In genomic region chr9:133234577-133235322, GRCh38 we compare ENCODE assay signal across 25 cellular contexts. TPM values are rescaled to one million over a fixed set of nuclear protein-coding genes. Genes with fewer than 3 reads are reported as not detected.
DNase-seq lines count a peak whose midpoint lies in the region; ATAC-seq and TF ChIP-seq lines count a peak whose summit lies in the region.
"Had no signal": no experiment of that assay in that cellular context is flagged by ENCODE, and none has a peak within 500 bp of the region (broad histone marks: within the 10 kb centered on the region; RNA-seq: fewer than 3 reads in every experiment).

No MANE protein-coding gene starts in this region.

- H3K27ac Mint-ChIP-seq in type B pancreatic cell (no peak overlapping the region), Caco-2 (ENCODE audit: unreplicated experiment) (no peak overlapping the region)
- no peak overlapping the region for H3K27ac Mint-ChIP-seq in T-helper 2 cell treated with Interferon-gamma antibody and Interleukin-4, amounts not matched to agents 5 μg/mL and 100 μg/mL, for 36 hours
- H3K27ac Mint-ChIP-seq: CD4-positive, alpha-beta T cell; IgD-negative memory B cell had no signal

- no peaks in the 10 kb centered on the region for H3K27me3 ChIP-seq in right atrium auricular region
- peaks cover 0 to 37% (median 10%) of the 10 kb centered on the region in 3 donors for H3K27me3 ChIP-seq in psoas muscle (ENCODE audit: insufficient read depth in 3 of 3, low read length in 2 of 3)
- H3K27me3 ChIP-seq in Caco-2 (replicated peaks; ENCODE audit: control insufficient read depth, insufficient read depth, low read length), result no peaks in the 10 kb centered on the region
- H3K27me3 ChIP-seq: MG63 had no signal

- H3K36me3 Mint-ChIP-seq in type B pancreatic cell (no peaks in the 10 kb centered on the region), Caco-2 (ENCODE audit: insufficient read depth, unreplicated experiment) (no peaks in the 10 kb centered on the region)
- H3K36me3 Mint-ChIP-seq in T-helper 2 cell treated with Interferon-gamma antibody and Interleukin-4, amounts not matched to agents 5 μg/mL and 100 μg/mL, for 36 hours (ENCODE audit: low read depth), result no peaks in the 10 kb centered on the region

- H3K9me3 ChIP-seq in right atrium auricular region, result no peaks in the 10 kb centered on the region
- H3K9me3 ChIP-seq in psoas muscle, result no peaks in the 10 kb centered on the region
- H3K9me3 ChIP-seq in Caco-2, result no peaks in the 10 kb centered on the region
- H3K9me3 ChIP-seq: MG63 had no signal

- no TSS peak for BruUV-seq in Caco-2 (replicated peaks; lab: Mats Ljungman, UMichigan)

- CTCF ChIA-PET in Caco-2 (lab: Charles Lee), result no interaction called here

- H3K27ac ChIP-seq in right atrium auricular region (peak overlapping the region in 1 of 2 donors; percentile 43), psoas muscle (peak overlapping the region; percentile 36)
- H3K27ac ChIP-seq: A549, GM23248 had no signal

- WGBS in psoas muscle, 3 donors, result 82 to 85% (median 83%) methylated on average over 30 to 31 of the region's 31 CpGs

- intact Hi-C loops in cardiac septum (cut with DNase I) (no loop called here), psoas muscle (cut with DNase I) (no loop called here), Caco-2 (cut with micrococcal nuclease; ENCODE audit: unreplicated experiment) (no loop called here)

- POLR2A ChIA-PET in Caco-2 (lab: Charles Lee), result no interaction called here

- H3K4me3 Mint-ChIP-seq in type B pancreatic cell (no peak overlapping the region), Caco-2 (ENCODE audit: unreplicated experiment) (no peak overlapping the region)
- H3K4me3 Mint-ChIP-seq in T-helper 2 cell treated with Interferon-gamma antibody and Interleukin-4, amounts not matched to agents 5 μg/mL and 100 μg/mL, for 36 hours, result no peak overlapping the region
- H3K4me3 Mint-ChIP-seq: CD4-positive, alpha-beta T cell; IgD-negative memory B cell had no signal

- H3K4me3 ChIP-seq in right atrium auricular region, result no peak overlapping the region
- no peak overlapping the region for H3K4me3 ChIP-seq in psoas muscle
- H3K4me3 ChIP-seq in Caco-2 (ENCODE audit: low read depth, low read length), result no peak overlapping the region
- H3K4me3 ChIP-seq: A549, GM23248, MG63 had no signal

- H3K36me3 ChIP-seq in right atrium auricular region (no peaks in the 10 kb centered on the region), psoas muscle (ENCODE audit: insufficient read depth in 1 of 2, low read depth in 1 of 2) (no peaks in the 10 kb centered on the region), Caco-2 (ENCODE audit: control insufficient read depth, insufficient read depth, low read length) (no peaks in the 10 kb centered on the region)
- H3K36me3 ChIP-seq: MG63 had no signal

- no peaks in the 10 kb centered on the region for H3K9me3 Mint-ChIP-seq in type B pancreatic cell
- H3K9me3 Mint-ChIP-seq in T-helper 2 cell treated with Interferon-gamma antibody and Interleukin-4, amounts not matched to agents 5 μg/mL and 100 μg/mL, for 36 hours, result no peaks in the 10 kb centered on the region
- H3K9me3 Mint-ChIP-seq in Caco-2 (ENCODE audit: unreplicated experiment), result peaks cover 7% of the 10 kb centered on the region
- H3K9me3 Mint-ChIP-seq: CD4-positive, alpha-beta T cell had no signal

- TF ChIP-seq CTCF in right atrium auricular region (IDR thresholded peaks at IDR 0.05), result no peak
- no peak for TF ChIP-seq CTCF in psoas muscle (IDR thresholded peaks at IDR 0.05)
- no peak for TF ChIP-seq CTCF in type B pancreatic cell (conservative IDR thresholded peaks at IDR 0.05)
- no peak for TF ChIP-seq CTCF in Caco-2 (IDR thresholded peaks at IDR 0.05; ENCODE audit: insufficient read depth in 1 of 2, low read depth in 1 of 2, low read length in 1 of 2, severe bottlenecking in 1 of 2, unreplicated experiment in 1 of 2)

- peaks cover 17% of the 10 kb centered on the region for H3K4me1 Mint-ChIP-seq in type B pancreatic cell (ENCODE audit: unreplicated experiment)
- H3K4me1 Mint-ChIP-seq in T-helper 2 cell treated with Interferon-gamma antibody and Interleukin-4, amounts not matched to agents 5 μg/mL and 100 μg/mL, for 36 hours (ENCODE audit: low read depth), result peaks cover 12% of the 10 kb centered on the region
- H3K4me1 Mint-ChIP-seq in Caco-2 (ENCODE audit: low read depth, unreplicated experiment), result no peaks in the 10 kb centered on the region

- H3K4me1 ChIP-seq in right atrium auricular region (peaks cover 0 to 30% of the 10 kb centered on the region in 2 donors), psoas muscle (no peaks in the 10 kb centered on the region), Caco-2 (peaks cover 9% of the 10 kb centered on the region)

- no peak for ATAC-seq in psoas muscle
- ATAC-seq: A549 had no signal

- DNase-seq in cardiac septum (ENCODE audit: low spot score) (peak; percentile 63), right atrium auricular region (ENCODE audit: low spot score) (no peak), islet precursor cell (peak; percentile 44), psoas muscle (no peak), type B pancreatic cell (ENCODE audit: extremely low spot score, unreplicated experiment) (peak; percentile 60), RPMI8226 (no peak), Caco-2 (no peak)
- no peak for DNase-seq in T-helper 2 cell treated with Interferon-gamma antibody and Interleukin-4, amounts not matched to agents 5 μg/mL and 100 μg/mL, for 36 hours (ENCODE audit: low spot score)
- DNase-seq: CD4-positive, alpha-beta T cell; DMS153; GF-D8; GM23248; HCEC 1CT; Karpas-422; MG63; NCI-H1092; NCI-H1436 treated with DMSO at 0.1 percent for 48 hours; NCI-H2029; NCI-H345; NCI-H524 treated with DMSO at 0.1 percent for 48 hours had no signal

- H3K27me3 Mint-ChIP-seq in type B pancreatic cell, result no peaks in the 10 kb centered on the region
- peaks cover 7% of the 10 kb centered on the region for H3K27me3 Mint-ChIP-seq in T-helper 2 cell treated with Interferon-gamma antibody and Interleukin-4, amounts not matched to agents 5 μg/mL and 100 μg/mL, for 36 hours (ENCODE audit: low read depth)
- no peaks in the 10 kb centered on the region for H3K27me3 Mint-ChIP-seq in Caco-2 (ENCODE audit: insufficient read depth, unreplicated experiment)

RNA-seq across cellular contexts. Expression of gene OBP2B, which starts 25.7 kb away (rescaled TPM):
- total RNA-seq in cardiac septum (not detected), right atrium auricular region (not detected), psoas muscle (not detected), type B pancreatic cell (ENCODE audit: low replicate concordance) (not detected in 2 replicates), Caco-2 (2022) (not detected in 2 replicates)
- not detected for polyA plus RNA-seq in psoas muscle
- total RNA-seq: CD4-positive, alpha-beta T cell; Daoy; GM23248; RPMI7951 had no signal
- polyA plus RNA-seq: A549, BJ, GM23248, IgD-negative memory B cell had no signal

RNA-seq across cellular contexts. Expression of gene ABO, which starts 40.3 kb away (rescaled TPM):
- 2.0 TPM for total RNA-seq in cardiac septum
- 1 to 10 TPM; 1.1 to 2.5 TPM for total RNA-seq in right atrium auricular region
- under 1 TPM; 0.37 to 0.86 (median 0.72) TPM for total RNA-seq in psoas muscle
- polyA plus RNA-seq in psoas muscle, result under 1 TPM; 0.03 to 0.51 (median 0.14) TPM
- 3.7 and 5.6 TPM in 2 replicates for total RNA-seq in type B pancreatic cell (ENCODE audit: low replicate concordance)
- not detected in 2 replicates for total RNA-seq in Caco-2 (2022)
- total RNA-seq: Daoy, GM23248, RPMI7951 had no signal
- polyA plus RNA-seq: A549, BJ, GM23248, IgD-negative memory B cell had no signal

Comparison
In these comparisons a context has a peak if more than half of its experiments do, and no peak if none do; other contexts are left out.
1. DNase-seq: peak in cardiac septum (single experiment), islet precursor cell (single experiment) and type B pancreatic cell (single experiment); none in right atrium auricular region (single experiment), psoas muscle (0 of 2), RPMI8226 (single experiment), T-helper 2 cell treated with Interferon-gamma antibody and Interleukin-4, amounts not matched to agents 5 μg/mL and 100 μg/mL, for 36 hours (single experiment) and Caco-2 (0 of 2).